16 cellular contexts compared by ENCODE assay signal in genomic region chr14:36426836-36427235, GRCh38.
DNase-seq lines count a peak whose midpoint lies in the region; ATAC-seq and TF ChIP-seq lines count a peak whose summit lies in the region.
"Had no signal": no experiment of that assay in that cellular context is flagged by ENCODE, and none has a peak within 500 bp of the region (broad histone marks: within the 10 kb centered on the region; RNA-seq: fewer than 3 reads in every experiment).

No MANE protein-coding gene starts in this region.

- ATAC-seq in GM21723 (IDR thresholded peaks at IDR 0.05; ENCODE audit: unreplicated experiment) = no peak
- ATAC-seq in stimulated activated memory B cell treated with anti-CD40 and anti-IgM and Interleukin-4, amounts not matched to agents 10 μg/mL and 1 μg/mL and 100 μg/mL, for 72 hours = no peak
- no peak for ATAC-seq in effector memory CD8-positive, alpha-beta T cell (replicated peaks)
- ATAC-seq: A549, GM23338, K562, T-helper 17 cell had no signal

- H3K27ac Mint-ChIP-seq in glutamatergic neuron (ENCODE audit: unreplicated experiment) = no peak overlapping the region
- no peak overlapping the region for H3K27ac Mint-ChIP-seq in stimulated activated memory B cell treated with anti-CD40 and anti-IgM and Interleukin-4, amounts not matched to agents 10 μg/mL and 1 μg/mL and 100 μg/mL, for 72 hours
- H3K27ac Mint-ChIP-seq in effector memory CD8-positive, alpha-beta T cell = no peak overlapping the region
- H3K27ac Mint-ChIP-seq: CD8-positive, alpha-beta memory T cell; GM23338; T-helper 17 cell had no signal

- no peak overlapping the region for H3K4me3 Mint-ChIP-seq in glutamatergic neuron (ENCODE audit: unreplicated experiment)
- H3K4me3 Mint-ChIP-seq in stimulated activated memory B cell treated with anti-CD40 and anti-IgM and Interleukin-4, amounts not matched to agents 10 μg/mL and 1 μg/mL and 100 μg/mL, for 72 hours = no peak overlapping the region
- no peak overlapping the region for H3K4me3 Mint-ChIP-seq in effector memory CD8-positive, alpha-beta T cell
- H3K4me3 Mint-ChIP-seq: CD8-positive, alpha-beta memory T cell; GM23338; T-helper 17 cell had no signal

- H3K27me3 Mint-ChIP-seq in glutamatergic neuron (ENCODE audit: unreplicated experiment) = no peaks in the 10 kb centered on the region
- no peaks in the 10 kb centered on the region for H3K27me3 Mint-ChIP-seq in stimulated activated memory B cell treated with anti-CD40 and anti-IgM and Interleukin-4, amounts not matched to agents 10 μg/mL and 1 μg/mL and 100 μg/mL, for 72 hours
- peaks cover 0 to 6% of the 10 kb centered on the region in 2 donors for H3K27me3 Mint-ChIP-seq in effector memory CD8-positive, alpha-beta T cell

- TF ChIP-seq CTCF in glutamatergic neuron (IDR thresholded peaks at IDR 0.05; ENCODE audit: partially characterized antibody, unreplicated experiment) = no peak

- H3K36me3 Mint-ChIP-seq in glutamatergic neuron (ENCODE audit: unreplicated experiment) = no peaks in the 10 kb centered on the region
- H3K36me3 Mint-ChIP-seq in stimulated activated memory B cell treated with anti-CD40 and anti-IgM and Interleukin-4, amounts not matched to agents 10 μg/mL and 1 μg/mL and 100 μg/mL, for 72 hours = no peaks in the 10 kb centered on the region
- no peaks in the 10 kb centered on the region for H3K36me3 Mint-ChIP-seq in effector memory CD8-positive, alpha-beta T cell (ENCODE audit: insufficient read depth)
- H3K36me3 Mint-ChIP-seq: CD8-positive, alpha-beta memory T cell had no signal

- no peaks in the 10 kb centered on the region for H3K9me3 Mint-ChIP-seq in glutamatergic neuron (ENCODE audit: unreplicated experiment)
- H3K9me3 Mint-ChIP-seq in stimulated activated memory B cell treated with anti-CD40 and anti-IgM and Interleukin-4, amounts not matched to agents 10 μg/mL and 1 μg/mL and 100 μg/mL, for 72 hours = no peaks in the 10 kb centered on the region
- peaks cover 2 to 6% of the 10 kb centered on the region in 2 donors for H3K9me3 Mint-ChIP-seq in effector memory CD8-positive, alpha-beta T cell
- H3K9me3 Mint-ChIP-seq: GM23338 had no signal

- H3K4me1 Mint-ChIP-seq in glutamatergic neuron (ENCODE audit: low read depth, unreplicated experiment) = peaks cover 37% of the 10 kb centered on the region
- H3K4me1 Mint-ChIP-seq in stimulated activated memory B cell treated with anti-CD40 and anti-IgM and Interleukin-4, amounts not matched to agents 10 μg/mL and 1 μg/mL and 100 μg/mL, for 72 hours = no peaks in the 10 kb centered on the region
- H3K4me1 Mint-ChIP-seq in effector memory CD8-positive, alpha-beta T cell (ENCODE audit: low read depth in 2 of 2) = no peaks in the 10 kb centered on the region
- H3K4me1 Mint-ChIP-seq: CD8-positive, alpha-beta memory T cell; T-helper 17 cell had no signal

- DNase-seq in DMS79 treated with DMSO at 0.1 percent for 48 hours (lab: John Stamatoyannopoulos, UW) (peak; percentile 99), NCI-H187 treated with DMSO at 0.1 percent for 48 hours (lab: John Stamatoyannopoulos, UW) (peak; percentile 76), NCI-H2196 treated with DMSO at 0.1 percent for 48 hours (lab: John Stamatoyannopoulos, UW; ENCODE audit: unreplicated experiment) (peak; percentile 44), glutamatergic neuron (peak; percentile 47)
- no peak for DNase-seq in effector memory CD8-positive, alpha-beta T cell
- DNase-seq in stimulated activated naive CD4-positive, alpha-beta T cell treated with Interleukin-2 at 50 U/mL for 16 hours (lab: John Stamatoyannopoulos, UW) = no peak
- DNase-seq: CD8-positive, alpha-beta memory T cell; GF-D8; NCI-H1930; NCI-H526; T-helper 17 cell had no signal

Comparison
In these comparisons a context has a peak if more than half of its experiments do, and no peak if none do; other contexts are left out.
1. DNase-seq: peak in DMS79 treated with DMSO at 0.1 percent for 48 hours (single experiment), NCI-H187 treated with DMSO at 0.1 percent for 48 hours (single experiment), NCI-H2196 treated with DMSO at 0.1 percent for 48 hours (single experiment) and glutamatergic neuron (single experiment); none in effector memory CD8-positive, alpha-beta T cell (0 of 3) and stimulated activated naive CD4-positive, alpha-beta T cell treated with Interleukin-2 at 50 U/mL for 16 hours (single experiment).